ENCODE assay signal across 1 cellular context in the genomic region with DNA sequence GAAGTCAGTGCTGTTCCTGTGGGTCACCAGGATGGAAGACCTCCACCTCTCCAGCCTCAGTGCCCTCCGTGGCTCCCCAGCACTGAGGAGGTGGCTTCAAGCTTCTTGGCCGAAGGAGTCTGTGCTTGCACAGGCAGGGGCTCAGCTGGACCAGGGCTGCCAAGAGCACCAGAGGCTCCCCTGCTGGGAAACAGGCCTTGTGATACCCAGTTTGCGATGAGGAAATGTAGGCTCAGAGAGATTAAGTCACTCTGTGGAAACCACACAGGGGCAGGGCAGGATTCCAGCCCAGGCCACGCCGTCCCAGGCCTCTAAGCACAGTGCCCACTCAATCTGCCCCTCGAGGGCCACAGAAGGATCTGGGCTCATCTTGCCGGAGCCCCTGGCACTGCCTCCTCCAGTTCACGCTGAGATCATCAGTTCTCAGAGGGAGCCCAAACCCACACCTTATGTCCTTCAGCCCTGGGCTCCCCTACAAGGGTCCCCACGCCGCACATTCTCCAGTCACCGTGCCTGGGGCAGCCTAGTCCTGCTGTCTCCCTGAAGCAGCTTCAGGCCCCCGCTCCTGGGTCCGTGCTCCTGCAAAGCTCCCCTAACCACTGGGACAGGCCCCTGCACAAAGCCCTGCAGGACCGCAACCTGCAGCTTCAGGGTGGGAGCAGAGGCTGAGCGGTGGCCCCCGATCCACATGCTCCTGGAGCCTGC.
TF ChIP-seq lines count a peak whose summit lies in the region.

No MANE protein-coding gene starts in this region.

TF ChIP-seq in H1, 55 proteins besides CTCF, POLR2A, EP300 and RAD21:
- TF ChIP-seq, protein P1, sequence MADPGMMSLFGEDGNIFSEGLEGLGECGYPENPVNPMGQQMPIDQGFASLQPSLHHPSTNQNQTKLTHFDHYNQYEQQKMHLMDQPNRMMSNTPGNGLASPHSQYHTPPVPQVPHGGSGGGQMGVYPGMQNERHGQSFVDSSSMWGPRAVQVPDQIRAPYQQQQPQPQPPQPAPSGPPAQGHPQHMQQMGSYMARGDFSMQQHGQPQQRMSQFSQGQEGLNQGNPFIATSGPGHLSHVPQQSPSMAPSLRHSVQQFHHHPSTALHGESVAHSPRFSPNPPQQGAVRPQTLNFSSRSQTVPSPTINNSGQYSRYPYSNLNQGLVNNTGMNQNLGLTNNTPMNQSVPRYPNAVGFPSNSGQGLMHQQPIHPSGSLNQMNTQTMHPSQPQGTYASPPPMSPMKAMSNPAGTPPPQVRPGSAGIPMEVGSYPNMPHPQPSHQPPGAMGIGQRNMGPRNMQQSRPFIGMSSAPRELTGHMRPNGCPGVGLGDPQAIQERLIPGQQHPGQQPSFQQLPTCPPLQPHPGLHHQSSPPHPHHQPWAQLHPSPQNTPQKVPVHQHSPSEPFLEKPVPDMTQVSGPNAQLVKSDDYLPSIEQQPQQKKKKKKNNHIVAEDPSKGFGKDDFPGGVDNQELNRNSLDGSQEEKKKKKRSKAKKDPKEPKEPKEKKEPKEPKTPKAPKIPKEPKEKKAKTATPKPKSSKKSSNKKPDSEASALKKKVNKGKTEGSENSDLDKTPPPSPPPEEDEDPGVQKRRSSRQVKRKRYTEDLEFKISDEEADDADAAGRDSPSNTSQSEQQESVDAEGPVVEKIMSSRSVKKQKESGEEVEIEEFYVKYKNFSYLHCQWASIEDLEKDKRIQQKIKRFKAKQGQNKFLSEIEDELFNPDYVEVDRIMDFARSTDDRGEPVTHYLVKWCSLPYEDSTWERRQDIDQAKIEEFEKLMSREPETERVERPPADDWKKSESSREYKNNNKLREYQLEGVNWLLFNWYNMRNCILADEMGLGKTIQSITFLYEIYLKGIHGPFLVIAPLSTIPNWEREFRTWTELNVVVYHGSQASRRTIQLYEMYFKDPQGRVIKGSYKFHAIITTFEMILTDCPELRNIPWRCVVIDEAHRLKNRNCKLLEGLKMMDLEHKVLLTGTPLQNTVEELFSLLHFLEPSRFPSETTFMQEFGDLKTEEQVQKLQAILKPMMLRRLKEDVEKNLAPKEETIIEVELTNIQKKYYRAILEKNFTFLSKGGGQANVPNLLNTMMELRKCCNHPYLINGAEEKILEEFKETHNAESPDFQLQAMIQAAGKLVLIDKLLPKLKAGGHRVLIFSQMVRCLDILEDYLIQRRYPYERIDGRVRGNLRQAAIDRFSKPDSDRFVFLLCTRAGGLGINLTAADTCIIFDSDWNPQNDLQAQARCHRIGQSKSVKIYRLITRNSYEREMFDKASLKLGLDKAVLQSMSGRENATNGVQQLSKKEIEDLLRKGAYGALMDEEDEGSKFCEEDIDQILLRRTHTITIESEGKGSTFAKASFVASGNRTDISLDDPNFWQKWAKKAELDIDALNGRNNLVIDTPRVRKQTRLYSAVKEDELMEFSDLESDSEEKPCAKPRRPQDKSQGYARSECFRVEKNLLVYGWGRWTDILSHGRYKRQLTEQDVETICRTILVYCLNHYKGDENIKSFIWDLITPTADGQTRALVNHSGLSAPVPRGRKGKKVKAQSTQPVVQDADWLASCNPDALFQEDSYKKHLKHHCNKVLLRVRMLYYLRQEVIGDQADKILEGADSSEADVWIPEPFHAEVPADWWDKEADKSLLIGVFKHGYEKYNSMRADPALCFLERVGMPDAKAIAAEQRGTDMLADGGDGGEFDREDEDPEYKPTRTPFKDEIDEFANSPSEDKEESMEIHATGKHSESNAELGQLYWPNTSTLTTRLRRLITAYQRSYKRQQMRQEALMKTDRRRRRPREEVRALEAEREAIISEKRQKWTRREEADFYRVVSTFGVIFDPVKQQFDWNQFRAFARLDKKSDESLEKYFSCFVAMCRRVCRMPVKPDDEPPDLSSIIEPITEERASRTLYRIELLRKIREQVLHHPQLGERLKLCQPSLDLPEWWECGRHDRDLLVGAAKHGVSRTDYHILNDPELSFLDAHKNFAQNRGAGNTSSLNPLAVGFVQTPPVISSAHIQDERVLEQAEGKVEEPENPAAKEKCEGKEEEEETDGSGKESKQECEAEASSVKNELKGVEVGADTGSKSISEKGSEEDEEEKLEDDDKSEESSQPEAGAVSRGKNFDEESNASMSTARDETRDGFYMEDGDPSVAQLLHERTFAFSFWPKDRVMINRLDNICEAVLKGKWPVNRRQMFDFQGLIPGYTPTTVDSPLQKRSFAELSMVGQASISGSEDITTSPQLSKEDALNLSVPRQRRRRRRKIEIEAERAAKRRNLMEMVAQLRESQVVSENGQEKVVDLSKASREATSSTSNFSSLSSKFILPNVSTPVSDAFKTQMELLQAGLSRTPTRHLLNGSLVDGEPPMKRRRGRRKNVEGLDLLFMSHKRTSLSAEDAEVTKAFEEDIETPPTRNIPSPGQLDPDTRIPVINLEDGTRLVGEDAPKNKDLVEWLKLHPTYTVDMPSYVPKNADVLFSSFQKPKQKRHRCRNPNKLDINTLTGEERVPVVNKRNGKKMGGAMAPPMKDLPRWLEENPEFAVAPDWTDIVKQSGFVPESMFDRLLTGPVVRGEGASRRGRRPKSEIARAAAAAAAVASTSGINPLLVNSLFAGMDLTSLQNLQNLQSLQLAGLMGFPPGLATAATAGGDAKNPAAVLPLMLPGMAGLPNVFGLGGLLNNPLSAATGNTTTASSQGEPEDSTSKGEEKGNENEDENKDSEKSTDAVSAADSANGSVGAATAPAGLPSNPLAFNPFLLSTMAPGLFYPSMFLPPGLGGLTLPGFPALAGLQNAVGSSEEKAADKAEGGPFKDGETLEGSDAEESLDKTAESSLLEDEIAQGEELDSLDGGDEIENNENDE (IDR thresholded peaks at IDR 0.05; ENCODE audit: insufficient replicate concordance, low read length) = no peak
- TF ChIP-seq KDM4A (IDR thresholded peaks at IDR 0.05; ENCODE audit: low read depth, low read length, severe bottlenecking) = peak; percentile 10
